17 cellular contexts compared by ENCODE assay signal in the genomic region with DNA sequence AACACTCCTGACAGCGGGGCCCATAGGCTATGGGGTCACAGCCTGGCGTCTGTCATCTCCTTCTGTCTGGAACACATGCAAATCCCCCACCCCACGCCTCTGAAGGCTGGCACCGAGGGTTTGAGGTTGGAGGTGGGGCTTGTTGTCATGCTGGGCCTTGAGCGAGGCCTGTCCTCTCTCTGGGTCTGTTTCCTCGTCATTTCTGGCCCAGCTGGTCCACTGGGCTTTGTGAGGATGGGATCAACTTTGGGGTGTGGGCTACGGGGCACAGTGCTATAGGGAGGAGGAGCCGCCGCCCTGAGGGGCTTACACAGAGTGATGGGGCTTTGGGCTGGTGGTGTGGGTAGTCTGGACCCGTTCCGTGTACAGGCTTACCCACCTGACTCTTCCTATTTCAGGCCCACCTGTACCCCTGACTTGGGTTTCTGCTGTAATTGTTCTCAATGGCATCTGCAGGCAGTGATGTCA.
DNase-seq lines count a peak whose midpoint lies in the region; ATAC-seq and TF ChIP-seq lines count a peak whose summit lies in the region.
"Had no signal": no experiment of that assay in that cellular context is flagged by ENCODE, and none has a peak within 500 bp of the region (broad histone marks: within the 10 kb centered on the region; RNA-seq: fewer than 3 reads in every experiment).

No MANE protein-coding gene starts in this region.

- peak overlapping the region; percentile 33 for H3K27ac Mint-ChIP-seq in activated T-helper 17 cell treated with anti-CD3 and anti-CD28 coated beads, Interleukin-2, amount 50 U/mL, for 72 hours
- peak overlapping the region; percentile 40 for H3K27ac Mint-ChIP-seq in stimulated activated effector memory CD8-positive, alpha-beta T cell treated with anti-CD3 and anti-CD28 coated beads, Interleukin-12 subunit alpha, Interleukin-12 subunit beta, amount 100 ng/mL, for 72 hours
- H3K27ac Mint-ChIP-seq in endothelial cell (ENCODE audit: unreplicated experiment) = no peak overlapping the region
- H3K27ac Mint-ChIP-seq: CD8-positive, alpha-beta memory T cell had no signal

- H3K4me1 ChIP-seq in left ventricle myocardium inferior = peaks cover 18% of the 10 kb centered on the region

- no peak for TF ChIP-seq CTCF in left ventricle myocardium inferior (IDR thresholded peaks at IDR 0.05; ENCODE audit: borderline replicate concordance)
- TF ChIP-seq CTCF in dorsolateral prefrontal cortex (IDR thresholded peaks at IDR 0.05 in 54 of 56, conservative IDR thresholded peaks at IDR 0.05 in 2 of 56; ENCODE audit: low read depth in 1 of 56, partially characterized antibody in 56 of 56) = no peak
- TF ChIP-seq CTCF in endothelial cell (IDR thresholded peaks at IDR 0.05; ENCODE audit: unreplicated experiment) = no peak

- H3K27ac ChIP-seq in left ventricle myocardium inferior (replicated peaks) (no peak overlapping the region), dorsolateral prefrontal cortex (peak overlapping the region in 49 of 59 donors; percentile 31 to 99 (median 67))
- H3K27ac ChIP-seq: 22Rv1, A549, GM23248 had no signal

- H3K4me3 ChIP-seq in left ventricle myocardium inferior (no peak overlapping the region), dorsolateral prefrontal cortex (no peak overlapping the region)
- H3K4me3 ChIP-seq: A549, GM23248 had no signal

- H3K27me3 ChIP-seq in left ventricle myocardium inferior (ENCODE audit: low read depth) = no peaks in the 10 kb centered on the region
- no peaks in the 10 kb centered on the region for H3K27me3 ChIP-seq in dorsolateral prefrontal cortex

- no peaks in the 10 kb centered on the region for H3K27me3 Mint-ChIP-seq in activated T-helper 17 cell treated with anti-CD3 and anti-CD28 coated beads, Interleukin-2, amount 50 U/mL, for 72 hours
- H3K27me3 Mint-ChIP-seq in endothelial cell (ENCODE audit: unreplicated experiment) = peaks cover 3% of the 10 kb centered on the region
- H3K27me3 Mint-ChIP-seq: CD4-positive, CD25-positive, alpha-beta regulatory T cell; CD8-positive, alpha-beta memory T cell had no signal

- H3K4me1 Mint-ChIP-seq in activated T-helper 17 cell treated with anti-CD3 and anti-CD28 coated beads, Interleukin-2, amount 50 U/mL, for 72 hours = no peaks in the 10 kb centered on the region
- H3K4me1 Mint-ChIP-seq in stimulated activated effector memory CD8-positive, alpha-beta T cell treated with anti-CD3 and anti-CD28 coated beads, Interleukin-12 subunit alpha, Interleukin-12 subunit beta, amount 100 ng/mL, for 72 hours = no peaks in the 10 kb centered on the region
- no peaks in the 10 kb centered on the region for H3K4me1 Mint-ChIP-seq in endothelial cell (ENCODE audit: unreplicated experiment)
- H3K4me1 Mint-ChIP-seq: CD4-positive, CD25-positive, alpha-beta regulatory T cell; CD8-positive, alpha-beta memory T cell had no signal

- ATAC-seq in Right ventricle myocardium inferior = no peak
- no peak for ATAC-seq in activated T-helper 17 cell treated with anti-CD3 and anti-CD28 coated beads, Interleukin-2, amount 50 U/mL, for 72 hours (replicated peaks)
- no peak for ATAC-seq in stimulated activated effector memory CD8-positive, alpha-beta T cell treated with anti-CD3 and anti-CD28 coated beads, Interleukin-12 subunit alpha, Interleukin-12 subunit beta, amount 100 ng/mL, for 72 hours
- ATAC-seq: A549 had no signal

- H3K36me3 ChIP-seq in left ventricle myocardium inferior = peaks cover 8% of the 10 kb centered on the region

- no peaks in the 10 kb centered on the region for H3K9me3 ChIP-seq in left ventricle myocardium inferior (replicated peaks)
- H3K9me3 ChIP-seq: A549 had no signal

- H3K4me3 Mint-ChIP-seq in activated T-helper 17 cell treated with anti-CD3 and anti-CD28 coated beads, Interleukin-2, amount 50 U/mL, for 72 hours = no peak overlapping the region
- H3K4me3 Mint-ChIP-seq in stimulated activated effector memory CD8-positive, alpha-beta T cell treated with anti-CD3 and anti-CD28 coated beads, Interleukin-12 subunit alpha, Interleukin-12 subunit beta, amount 100 ng/mL, for 72 hours = no peak overlapping the region
- no peak overlapping the region for H3K4me3 Mint-ChIP-seq in endothelial cell (ENCODE audit: unreplicated experiment)
- H3K4me3 Mint-ChIP-seq: CD4-positive, CD25-positive, alpha-beta regulatory T cell had no signal

- H3K36me3 Mint-ChIP-seq in activated T-helper 17 cell treated with anti-CD3 and anti-CD28 coated beads, Interleukin-2, amount 50 U/mL, for 72 hours (ENCODE audit: low read depth) = no peaks in the 10 kb centered on the region
- no peaks in the 10 kb centered on the region for H3K36me3 Mint-ChIP-seq in stimulated activated effector memory CD8-positive, alpha-beta T cell treated with anti-CD3 and anti-CD28 coated beads, Interleukin-12 subunit alpha, Interleukin-12 subunit beta, amount 100 ng/mL, for 72 hours
- peaks cover 3% of the 10 kb centered on the region for H3K36me3 Mint-ChIP-seq in endothelial cell (ENCODE audit: low read depth, unreplicated experiment)
- H3K36me3 Mint-ChIP-seq: CD4-positive, CD25-positive, alpha-beta regulatory T cell had no signal

- DNase-seq in Right ventricle myocardium inferior (ENCODE audit: missing footprints) (peak; percentile 67), left ventricle myocardium inferior (no peak), dorsolateral prefrontal cortex (no peak), endothelial cell (ENCODE audit: low spot score) (no peak), DMS114 treated with DMSO at 0.1 percent for 48 hours (lab: John Stamatoyannopoulos, UW; ENCODE audit: unreplicated experiment) (no peak), SKM-1 treated with dmso at 0.1 percent for 144 hours (lab: John Stamatoyannopoulos, UW; ENCODE audit: unreplicated experiment) (no peak)
- no peak for DNase-seq in stimulated activated effector memory CD8-positive, alpha-beta T cell treated with anti-CD3 and anti-CD28 coated beads, Interleukin-12 subunit alpha, Interleukin-12 subunit beta, amount 100 ng/mL, for 72 hours (ENCODE audit: low spot score in 2 of 2)
- DNase-seq: C1 segment of cervical spinal cord; CD4-positive, CD25-positive, alpha-beta regulatory T cell; CD8-positive, alpha-beta memory T cell; COR-L47; DMS 273 treated with DMSO at 0.1 percent for 48 hours; GM23248; HCEC 1CT had no signal

- H3K9me3 Mint-ChIP-seq in activated T-helper 17 cell treated with anti-CD3 and anti-CD28 coated beads, Interleukin-2, amount 50 U/mL, for 72 hours = no peaks in the 10 kb centered on the region
- H3K9me3 Mint-ChIP-seq in stimulated activated effector memory CD8-positive, alpha-beta T cell treated with anti-CD3 and anti-CD28 coated beads, Interleukin-12 subunit alpha, Interleukin-12 subunit beta, amount 100 ng/mL, for 72 hours = no peaks in the 10 kb centered on the region
- no peaks in the 10 kb centered on the region for H3K9me3 Mint-ChIP-seq in endothelial cell (ENCODE audit: unreplicated experiment)
- H3K9me3 Mint-ChIP-seq: CD4-positive, CD25-positive, alpha-beta regulatory T cell; CD8-positive, alpha-beta memory T cell had no signal

- intact Hi-C loops in Right ventricle myocardium inferior (cut with DNase I) = no loop called here
- intact Hi-C loops in left ventricle myocardium inferior (cut with micrococcal nuclease) = no loop called here
- intact Hi-C loops in dorsolateral prefrontal cortex (cut with DNase I) = loop anchor here in 1 of 2 donors (10.0 kb wide), 2 partner anchors 267 to 623 kb away; a partner anchor contains a TSS
